Comparison of ENCODE assay signal across 16 cellular contexts in the genomic region with DNA sequence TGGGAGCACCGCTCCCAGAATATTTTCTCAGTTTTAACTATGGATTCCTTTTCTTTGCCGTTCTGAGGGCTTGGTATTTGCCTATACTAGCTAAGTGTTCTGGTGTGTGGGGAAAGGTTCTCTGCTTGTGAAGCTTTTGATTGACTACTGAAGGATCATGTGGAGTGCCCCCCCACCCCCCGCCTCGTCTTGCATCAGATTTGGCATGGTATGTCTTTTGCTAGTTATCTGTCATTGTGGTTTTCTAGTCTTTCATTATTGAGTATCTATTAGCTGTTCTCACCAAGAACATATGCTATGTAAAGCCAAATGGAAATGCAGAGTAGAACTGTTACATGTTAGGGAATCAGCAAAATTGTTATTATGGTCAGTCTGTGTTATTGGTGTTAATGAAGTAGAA. TPM values are rescaled to one million over a fixed set of nuclear protein-coding genes. Genes with fewer than 3 reads are reported as not detected.
DNase-seq lines count a peak whose midpoint lies in the region; ATAC-seq and TF ChIP-seq lines count a peak whose summit lies in the region.
"Had no signal": no experiment of that assay in that cellular context is flagged by ENCODE, and none has a peak within 500 bp of the region (broad histone marks: within the 10 kb centered on the region; RNA-seq: fewer than 3 reads in every experiment).

No MANE protein-coding gene starts in this region.

- H3K4me1 ChIP-seq in CD4-positive, alpha-beta memory T cell (ENCODE audit: insufficient read depth, low read length): peaks cover 62% of the 10 kb centered on the region
- H3K4me1 ChIP-seq in muscle layer of colon (ENCODE audit: insufficient read depth, low read length) (peaks cover 40% of the 10 kb centered on the region), mucosa of descending colon (ENCODE audit: low read depth) (no peaks in the 10 kb centered on the region)

- no peaks in the 10 kb centered on the region for H3K27me3 Mint-ChIP-seq in CD4-positive, alpha-beta memory T cell
- no peaks in the 10 kb centered on the region for H3K27me3 Mint-ChIP-seq in activated naive CD8-positive, alpha-beta T cell

- intact Hi-C loops in CD4-positive, alpha-beta memory T cell (cut with micrococcal nuclease): no loop called here
- intact Hi-C loops in mucosa of descending colon (cut with DNase I, micrococcal nuclease): loop anchor here in 1 of 2 donors (5.0 to 10.0 kb wide), 2 partner anchors 56 to 158 kb away; no protein-coding TSS in a partner anchor

- H3K4me3 ChIP-seq in CD4-positive, alpha-beta memory T cell (ENCODE audit: low read length in 2 of 2): no peak overlapping the region
- H3K4me3 ChIP-seq in muscle layer of colon (ENCODE audit: low read depth in 1 of 2, low read length in 2 of 2) (no peak overlapping the region), mucosa of descending colon (no peak overlapping the region)
- H3K4me3 ChIP-seq: MG63, ovary, tibial nerve had no signal

- POLR2A ChIA-PET in CD4-positive, alpha-beta memory T cell (lab: Charles Lee; ENCODE audit: partially characterized antibody): interaction anchor here (0.6 to 8.8 kb wide), 6 partner anchors 10 to 829 kb away, joined by 3 to 146 read pairs (median 3); no protein-coding TSS in a partner anchor

- ATAC-seq in GM21447 (IDR thresholded peaks at IDR 0.05; ENCODE audit: unreplicated experiment) (no peak), HG03378 (IDR thresholded peaks at IDR 0.05; ENCODE audit: unreplicated experiment) (no peak), mucosa of descending colon (no peak)
- ATAC-seq: Panc1 had no signal

- H3K27me3 ChIP-seq in CD4-positive, alpha-beta memory T cell (ENCODE audit: insufficient read depth, low read length): no peaks in the 10 kb centered on the region
- no peaks in the 10 kb centered on the region for H3K27me3 ChIP-seq in muscle layer of colon (ENCODE audit: control insufficient read depth in 1 of 2, insufficient read depth in 2 of 2, low read length in 2 of 2)
- H3K27me3 ChIP-seq: MG63, ovary, tibial nerve had no signal

- no peak for DNase-seq in CD4-positive, alpha-beta memory T cell
- DNase-seq in GM13977 (ENCODE audit: low spot score) (peak; percentile 53), HPDE6-E6E7 (ENCODE audit: extremely low spot score) (no peak), mucosa of descending colon (no peak)
- DNase-seq: DMS79; MG63; NCI-H1930; NCI-H526 treated with DMSO at 0.1 percent for 48 hours; ovary; stimulated activated CD4-positive, alpha-beta T cell treated with anti-CD3 and anti-CD28 coated beads, Interleukin-12 subunit alpha, Interleukin-12 subunit beta, amount 100 ng/mL, for 4 hours had no signal

- peak overlapping the region in 6 of 8 donors; percentile 1 to 59 (median 24) for H3K4me3 Mint-ChIP-seq in CD4-positive, alpha-beta memory T cell
- H3K4me3 Mint-ChIP-seq in activated naive CD8-positive, alpha-beta T cell: peak overlapping the region; percentile 27

- H3K27ac ChIP-seq in CD4-positive, alpha-beta memory T cell (ENCODE audit: low read depth, low read length): no peak overlapping the region
- peak overlapping the region; percentile 12 for H3K27ac ChIP-seq in muscle layer of colon (ENCODE audit: low read depth, low read length)
- H3K27ac ChIP-seq: ovary, tibial nerve had no signal

- TF ChIP-seq CTCF in GM13977 (IDR thresholded peaks at IDR 0.05; ENCODE audit: extremely low read depth, insufficient read depth, missing control alignments) (no peak), mucosa of descending colon (IDR thresholded peaks at IDR 0.05) (no peak)

- CTCF ChIA-PET in CD4-positive, alpha-beta memory T cell (lab: Charles Lee; ENCODE audit: partially characterized antibody): interaction anchor here (0.8 to 20.4 kb wide), 5 partner anchors 48 to 164 kb away, joined by 3 to 820 read pairs (median 3); no protein-coding TSS in a partner anchor

- H3K9me3 Mint-ChIP-seq in CD4-positive, alpha-beta memory T cell: no peaks in the 10 kb centered on the region
- H3K9me3 Mint-ChIP-seq in activated naive CD8-positive, alpha-beta T cell (ENCODE audit: low read depth): no peaks in the 10 kb centered on the region

- peaks cover 39 to 71% (median 58%) of the 10 kb centered on the region in 4 donors for H3K4me1 Mint-ChIP-seq in CD4-positive, alpha-beta memory T cell
- H3K4me1 Mint-ChIP-seq in activated naive CD8-positive, alpha-beta T cell (ENCODE audit: low read depth): peaks cover 57% of the 10 kb centered on the region

- peak overlapping the region; percentile 5 for H3K9ac ChIP-seq in muscle layer of colon (ENCODE audit: low read length)

- H3K9me3 ChIP-seq in CD4-positive, alpha-beta memory T cell (ENCODE audit: control insufficient read depth in 1 of 2, low read length in 2 of 2): no peaks in the 10 kb centered on the region
- H3K9me3 ChIP-seq in muscle layer of colon (ENCODE audit: low read length) (no peaks in the 10 kb centered on the region), mucosa of descending colon (no peaks in the 10 kb centered on the region)
- H3K9me3 ChIP-seq: MG63, ovary, tibial nerve had no signal

- H3K36me3 ChIP-seq in CD4-positive, alpha-beta memory T cell (ENCODE audit: insufficient read depth, low read length): peaks cover 14% of the 10 kb centered on the region
- H3K36me3 ChIP-seq in muscle layer of colon (ENCODE audit: insufficient read depth, low read length) (peaks cover 3% of the 10 kb centered on the region), mucosa of descending colon (ENCODE audit: low read depth) (no peaks in the 10 kb centered on the region)
- H3K36me3 ChIP-seq: ovary had no signal

- H3K27ac Mint-ChIP-seq in CD4-positive, alpha-beta memory T cell: peak overlapping the region in 6 of 7 donors; percentile 36 to 74 (median 56)
- peak overlapping the region; percentile 74 for H3K27ac Mint-ChIP-seq in activated naive CD8-positive, alpha-beta T cell

- in situ Hi-C loops in GM13977 (cut with MboI; ENCODE audit: low pct_unique_long_range_greater_than_20kb, low sequenced_read_pairs, unreplicated experiment): loop anchor here (5.0 kb wide), 2 partner anchors 81 to 166 kb away; no protein-coding TSS in a partner anchor

- peaks cover 22 to 52% of the 10 kb centered on the region in 2 donors for H3K36me3 Mint-ChIP-seq in CD4-positive, alpha-beta memory T cell
- peaks cover 6% of the 10 kb centered on the region for H3K36me3 Mint-ChIP-seq in activated naive CD8-positive, alpha-beta T cell

RNA-seq across cellular contexts. Expression of a gene that starts 58.3 kb away (rescaled TPM):
- 100 to 1,000 TPM; 329 to 387 TPM for total RNA-seq in CD4-positive, alpha-beta memory T cell
- polyA plus RNA-seq in CD4-positive, alpha-beta memory T cell: 100 to 1,000 TPM in 1 of 2 donors, 1 to 10 TPM in 1; 6.8 to 114 TPM
- total RNA-seq in mucosa of descending colon: 100 to 1,000 TPM; 146 to 362 (median 156) TPM
